14 cellular contexts compared by ENCODE assay signal in genomic region chr13:112686364-112686763, GRCh38. TPM values are rescaled to one million over a fixed set of nuclear protein-coding genes. Genes with fewer than 3 reads are reported as not detected.
A peak's percentile ranks its signal among the peaks of the same experiment; 100 is the strongest.
DNase-seq lines count a peak whose midpoint lies in the region; ATAC-seq, FAIRE-seq and TF ChIP-seq lines count a peak whose summit lies in the region.
"Had no signal": no experiment of that assay in that cellular context is flagged by ENCODE, and none has a peak within 500 bp of the region (broad histone marks: within the 10 kb centered on the region; RNA-seq: fewer than 3 reads in every experiment).

No MANE protein-coding gene starts in this region.

- no peak for ATAC-seq in HG02678 (IDR thresholded peaks at IDR 0.05; ENCODE audit: unreplicated experiment)
- no peak for ATAC-seq in activated CD4-positive, alpha-beta T cell treated with anti-CD3 and anti-CD28 coated beads for 36 hours
- ATAC-seq: A549 had no signal

- no peaks in the 10 kb centered on the region for H3K9me3 Mint-ChIP-seq in activated CD4-positive, alpha-beta T cell treated with anti-CD3 and anti-CD28 coated beads for 36 hours (ENCODE audit: low read depth)
- no peaks in the 10 kb centered on the region for H3K9me3 Mint-ChIP-seq in activated T-helper 1 cell treated with anti-CD3 and anti-CD28 coated beads, Interleukin-12 subunit alpha, Interleukin-12 subunit beta, Interleukin-2, Interleukin-4 antibody, amounts not matched to agents 30 ng/mL and 10 ng/mL and 1 ng/mL, durations not matched to agents 14 hours and 24 hours and 36 hours

- 90% methylated on average over 6 of the region's 7 CpGs; no CpG with 5 or more reads in 1 of the 2 experiments for WGBS in H1 (ENCODE audit: extremely low coverage in 1 of 2, insufficient coverage in 1 of 2, insufficient read length in 1 of 2, insufficient replicate concordance in 2 of 2, low coverage in 1 of 2, low lambda C conversion rate in 2 of 2, missing lambda C conversion rate in 1 of 2), 2 experiments

- peaks cover 6% of the 10 kb centered on the region for H3K36me3 Mint-ChIP-seq in activated CD4-positive, alpha-beta T cell treated with anti-CD3 and anti-CD28 coated beads for 36 hours (ENCODE audit: low read depth)
- H3K36me3 Mint-ChIP-seq in activated T-helper 1 cell treated with anti-CD3 and anti-CD28 coated beads, Interleukin-12 subunit alpha, Interleukin-12 subunit beta, Interleukin-2, Interleukin-4 antibody, amounts not matched to agents 30 ng/mL and 10 ng/mL and 1 ng/mL, durations not matched to agents 14 hours and 24 hours and 36 hours (ENCODE audit: low read depth): no peaks in the 10 kb centered on the region

- H3K27ac Mint-ChIP-seq in activated CD4-positive, alpha-beta T cell treated with anti-CD3 and anti-CD28 coated beads for 36 hours: no peak overlapping the region
- H3K27ac Mint-ChIP-seq in activated T-helper 1 cell treated with anti-CD3 and anti-CD28 coated beads, Interleukin-12 subunit alpha, Interleukin-12 subunit beta, Interleukin-2, Interleukin-4 antibody, amounts not matched to agents 30 ng/mL and 10 ng/mL and 1 ng/mL, durations not matched to agents 14 hours and 24 hours and 36 hours: no peak overlapping the region

- no peak overlapping the region for H3K9ac ChIP-seq in H1 (replicated peaks in 1 of 4; ENCODE audit: extremely low read depth in 1 of 4, low read depth in 3 of 4, low read length in 3 of 4)

- H3K4me3 ChIP-seq in H1 (ENCODE audit: extremely low read depth in 1 of 4, insufficient read depth in 2 of 4, low read depth in 3 of 4, low read length in 4 of 4): no peak overlapping the region
- no peak overlapping the region for H3K4me3 ChIP-seq in vagina
- H3K4me3 ChIP-seq: A549 had no signal

- intact Hi-C loops in vagina (cut with DNase I): no loop called here
- intact Hi-C loops in activated CD4-positive, alpha-beta T cell treated with anti-CD3 and anti-CD28 coated beads for 36 hours (cut with DNase I, micrococcal nuclease): loop anchor here (5.0 kb wide), 2 partner anchors 44 to 1441 kb away; no protein-coding TSS in a partner anchor
- intact Hi-C loops in activated T-helper 1 cell treated with anti-CD3 and anti-CD28 coated beads, Interleukin-12 subunit alpha, Interleukin-12 subunit beta, Interleukin-2, Interleukin-4 antibody, amounts not matched to agents 30 ng/mL and 10 ng/mL and 1 ng/mL, durations not matched to agents 14 hours and 24 hours and 36 hours (cut with micrococcal nuclease): loop anchor here (5.0 kb wide), 2 partner anchors 521 to 611 kb away; partner anchors contain the start of genes CUL4A, LAMP1 and PCID2

- CTCF ChIA-PET in H1 (lab: Charles Lee; ENCODE audit: partially characterized antibody): interaction anchor here (0.6 to 1.0 kb wide), 2 partner anchors 9 to 39 kb away, joined by 3 read pairs; no protein-coding TSS in a partner anchor
- CTCF ChIA-PET in activated CD4-positive, alpha-beta T cell treated with anti-CD3 and anti-CD28 coated beads for 36 hours (lab: Charles Lee): no interaction called here

- FAIRE-seq in H1 (lab: Jason Lieb, UNC): no peak
- FAIRE-seq: A549 had no signal

- H2AFZ ChIP-seq in H1 (ENCODE audit: low read length): no peak overlapping the region

- no peak overlapping the region for H3K18ac ChIP-seq in H1 (ENCODE audit: extremely low read depth, low read length)

- H3K23ac ChIP-seq in H1 (ENCODE audit: insufficient read length): no peak overlapping the region

- no peak overlapping the region for H2AK5ac ChIP-seq in H1 (ENCODE audit: low read depth, low read length)

- TF ChIP-seq CTCF in H1 (IDR thresholded peaks at IDR 0.05; ENCODE audit: control extremely low read depth in 1 of 3, insufficient read depth in 1 of 3, low read depth in 1 of 3, low read length in 3 of 3) (no peak), vagina (IDR thresholded peaks at IDR 0.05) (no peak)

- no peak overlapping the region for H4K5ac ChIP-seq in H1 (ENCODE audit: insufficient read length, low read depth, low read length)

- POLR2A ChIA-PET in H1 (lab: Charles Lee; ENCODE audit: partially characterized antibody): no interaction called here
- POLR2A ChIA-PET in activated CD4-positive, alpha-beta T cell treated with anti-CD3 and anti-CD28 coated beads for 36 hours (lab: Charles Lee): interaction anchor here (0.6 kb wide), 1 partner anchor 106 kb away, joined by 3 read pairs; no protein-coding TSS in a partner anchor

- H3K79me2 ChIP-seq in H1 (ENCODE audit: control insufficient read depth in 1 of 2, insufficient read depth in 2 of 2, low read length in 2 of 2): peaks cover 0 to 6% of the 10 kb centered on the region in 2 experiments; a peak in 1 of 4 replicates

- TF ChIP-seq RAD21 in H1 (IDR thresholded peaks at IDR 0.05 in 1 of 2, conservative IDR thresholded peaks at IDR 0.05 in 1 of 2; ENCODE audit: low read depth in 2 of 2, low read length in 2 of 2): no peak

- no peak for TF ChIP-seq EP300 in H1 (IDR thresholded peaks at IDR 0.05; ENCODE audit: borderline replicate concordance in 1 of 2, low read depth in 2 of 2, low read length in 2 of 2)

- H3K4me3 Mint-ChIP-seq in activated CD4-positive, alpha-beta T cell treated with anti-CD3 and anti-CD28 coated beads for 36 hours: no peak overlapping the region
- no peak overlapping the region for H3K4me3 Mint-ChIP-seq in activated T-helper 1 cell treated with anti-CD3 and anti-CD28 coated beads, Interleukin-12 subunit alpha, Interleukin-12 subunit beta, Interleukin-2, Interleukin-4 antibody, amounts not matched to agents 30 ng/mL and 10 ng/mL and 1 ng/mL, durations not matched to agents 14 hours and 24 hours and 36 hours

- no peak overlapping the region for H4K8ac ChIP-seq in H1 (ENCODE audit: extremely low read depth, insufficient read depth, low read length)

- peak; percentile 45 for DNase-seq in activated effector memory CD4-positive, alpha-beta T cell treated with anti-CD3 and anti-CD28 coated beads, Interleukin-2, amount 50 U/mL, for 16 hours
- DNase-seq in activated effector memory CD4-positive, alpha-beta T cell treated with Interleukin-2 at 50 U/mL for 16 hours: no peak
- DNase-seq in H1 (ENCODE audit: low read depth in 1 of 2, low spot score in 2 of 2): peak in 1 of 2 experiments; percentile 24
- peak; percentile 65 for DNase-seq in mucosa of gallbladder (ENCODE audit: low spot score)
- peak; percentile 58 to 91 for DNase-seq in vagina (ENCODE audit: extremely low spot score in 2 of 2)
- no peak for DNase-seq in activated CD4-positive, alpha-beta T cell treated with anti-CD3 and anti-CD28 coated beads for 36 hours
- DNase-seq in activated T-helper 1 cell treated with anti-CD3 and anti-CD28 coated beads, Interleukin-12 subunit alpha, Interleukin-12 subunit beta, Interleukin-2, Interleukin-4 antibody, amounts not matched to agents 30 ng/mL and 10 ng/mL and 1 ng/mL, durations not matched to agents 14 hours and 24 hours and 36 hours (ENCODE audit: low spot score): no peak
- DNase-seq: NCI-H1436 treated with DMSO at 0.1 percent for 48 hours, NCI-H2227 treated with DMSO at 0.1 percent for 48 hours, NCI-H526 treated with DMSO at 0.1 percent for 48 hours had no signal

- H3K56ac ChIP-seq in H1 (replicated peaks; ENCODE audit: insufficient read length, low read depth, low read length): no peak overlapping the region

- H2BK120ac ChIP-seq in H1 (replicated peaks; ENCODE audit: low read depth, low read length): no peak overlapping the region

- no peaks in the 10 kb centered on the region for H3K36me3 ChIP-seq in H1 (ENCODE audit: control insufficient read depth in 2 of 4, insufficient read depth in 4 of 4, low read length in 3 of 4)
- no peaks in the 10 kb centered on the region for H3K36me3 ChIP-seq in vagina

- no peak overlapping the region for H4K91ac ChIP-seq in H1 (replicated peaks; ENCODE audit: insufficient read length, low read length)

- H2BK20ac ChIP-seq in H1 (ENCODE audit: low read length): 0 out of 2 replicates have a peak overlapping the region, but pooled peaks have one; percentile 11

- H3K27me3 Mint-ChIP-seq in activated CD4-positive, alpha-beta T cell treated with anti-CD3 and anti-CD28 coated beads for 36 hours: no peaks in the 10 kb centered on the region
- peaks cover 2% of the 10 kb centered on the region for H3K27me3 Mint-ChIP-seq in activated T-helper 1 cell treated with anti-CD3 and anti-CD28 coated beads, Interleukin-12 subunit alpha, Interleukin-12 subunit beta, Interleukin-2, Interleukin-4 antibody, amounts not matched to agents 30 ng/mL and 10 ng/mL and 1 ng/mL, durations not matched to agents 14 hours and 24 hours and 36 hours (ENCODE audit: insufficient read depth)

- no peak overlapping the region for H3K4ac ChIP-seq in H1 (replicated peaks; ENCODE audit: insufficient read length, low read depth, low read length)

- peaks cover 5% of the 10 kb centered on the region; the same call in 1 of the 2 replicates for H3K23me2 ChIP-seq in H1 (ENCODE audit: low read depth, low read length)

- H3K4me1 ChIP-seq in H1 (replicated peaks in 1 of 4; ENCODE audit: control insufficient read depth in 3 of 4, insufficient read depth in 4 of 4, low read length in 3 of 4) (peaks cover 3 to 11% (median 9%) of the 10 kb centered on the region in 4 experiments), vagina (peaks cover 16% of the 10 kb centered on the region)

- no peak overlapping the region for H3K14ac ChIP-seq in H1 (ENCODE audit: insufficient read length)

- peaks cover 0 to 2% (median 0%) of the 10 kb centered on the region in 4 experiments; a peak in 2 of 7 replicates for H3K27me3 ChIP-seq in H1 (replicated peaks in 1 of 4; ENCODE audit: control insufficient read depth in 3 of 4, extremely low read depth in 1 of 4, insufficient read depth in 3 of 4, low read length in 3 of 4)
- no peaks in the 10 kb centered on the region for H3K27me3 ChIP-seq in vagina

- no peak overlapping the region; the same call in 1 of the 2 replicates for H2BK12ac ChIP-seq in H1 (ENCODE audit: low read depth, low read length)

- no peak overlapping the region for H2BK5ac ChIP-seq in H1 (ENCODE audit: low read depth, low read length)

- no peak overlapping the region for H3K4me2 ChIP-seq in H1 (ENCODE audit: insufficient read depth in 1 of 2, low read depth in 2 of 2, low read length in 2 of 2)
- H3K4me2 ChIP-seq: A549 had no signal

- TF ChIP-seq POLR2A in H1 (IDR thresholded peaks at IDR 0.05; ENCODE audit: control extremely low read depth in 1 of 2, low read depth in 2 of 2, low read length in 2 of 2): no peak
- TF ChIP-seq POLR2A in vagina (IDR thresholded peaks at IDR 0.05): no peak

- no peak overlapping the region for H2BK15ac ChIP-seq in H1 (ENCODE audit: low read length)

- H3K27ac ChIP-seq in H1 (ENCODE audit: low read depth, low read length): no peak overlapping the region
- no peak overlapping the region for H3K27ac ChIP-seq in vagina
- H3K27ac ChIP-seq: A549, C4-2B, HL-60 had no signal

- no peaks in the 10 kb centered on the region for H4K20me1 ChIP-seq in H1 (replicated peaks in 1 of 2; ENCODE audit: control insufficient read depth in 1 of 2, insufficient read depth in 2 of 2, low read length in 2 of 2)

- H3K4me1 Mint-ChIP-seq in activated CD4-positive, alpha-beta T cell treated with anti-CD3 and anti-CD28 coated beads for 36 hours: peaks cover 18% of the 10 kb centered on the region
- peaks cover 31% of the 10 kb centered on the region for H3K4me1 Mint-ChIP-seq in activated T-helper 1 cell treated with anti-CD3 and anti-CD28 coated beads, Interleukin-12 subunit alpha, Interleukin-12 subunit beta, Interleukin-2, Interleukin-4 antibody, amounts not matched to agents 30 ng/mL and 10 ng/mL and 1 ng/mL, durations not matched to agents 14 hours and 24 hours and 36 hours (ENCODE audit: low read depth)

- H3K79me1 ChIP-seq in H1 (ENCODE audit: low read depth, low read length): no peaks in the 10 kb centered on the region

- no peaks in the 10 kb centered on the region for H3K9me3 ChIP-seq in H1 (ENCODE audit: insufficient read depth in 2 of 2, low read depth in 1 of 2, low read length in 1 of 2)
- H3K9me3 ChIP-seq in vagina: no peaks in the 10 kb centered on the region
- H3K9me3 ChIP-seq: A549 had no signal

RNA-seq across cellular contexts. Expression of gene ATP11A, which starts 3.5 kb away (rescaled TPM):
- total RNA-seq in H1 (2021; fragmentation: NEBNext Ultra II Directional; extraction: Animal tissue kit (Norgen Biotek cat#: 25700)): 72.9 and 78.5 TPM in 2 replicates
- 28.8 and 30.7 TPM in 2 replicates for polyA plus RNA-seq in H1 (2011; rRNA removed)
- 14.9 TPM for polyA plus RNA-seq in H1 (2011; cell fraction: cytosol; rRNA removed)
- polyA plus RNA-seq in H1 (2011; cell fraction: nucleus; rRNA removed): 83.2 TPM
- polyA plus RNA-seq in H1 (2012, experiment 1 of 2): 31.1 to 42.5 TPM (median 35.7 TPM) in 4 replicates
- 4.6 TPM for polyA plus RNA-seq in H1 (2012, experiment 2 of 2)
- 30.6 TPM for polyA plus RNA-seq in H1 (2013, experiment 1 of 2)
- polyA plus RNA-seq in H1 (2013, experiment 2 of 2): 28.1 TPM
- 35.6 and 46.4 TPM in 2 replicates for polyA minus RNA-seq in H1 (2011; rRNA and poly(A)+ RNA removed)
- polyA minus RNA-seq in H1 (2011; cell fraction: cytosol; rRNA and poly(A)+ RNA removed): 49.0 TPM
- polyA minus RNA-seq in H1 (2011; cell fraction: nucleus; rRNA and poly(A)+ RNA removed): 68.1 TPM
- 191 TPM for total RNA-seq in mucosa of gallbladder
- total RNA-seq in vagina: 33.4 TPM
- 10 to 100 TPM; 42.1 to 50.7 TPM for total RNA-seq in activated CD4-positive, alpha-beta T cell treated with anti-CD3 and anti-CD28 coated beads for 36 hours
- total RNA-seq in activated T-helper 1 cell treated with anti-CD3 and anti-CD28 coated beads, Interleukin-12 subunit alpha, Interleukin-12 subunit beta, Interleukin-2, Interleukin-4 antibody, amounts not matched to agents 30 ng/mL and 10 ng/mL and 1 ng/mL, durations not matched to agents 14 hours and 24 hours and 36 hours: 90.4 and 97.8 TPM in 2 replicates

Comparison
In these comparisons a context has a peak if more than half of its experiments do, and no peak if none do; other contexts are left out.
1. DNase-seq: peak in activated effector memory CD4-positive, alpha-beta T cell treated with anti-CD3 and anti-CD28 coated beads, Interleukin-2, amount 50 U/mL, for 16 hours (single experiment), mucosa of gallbladder (single experiment) and vagina (2 of 2); none in activated effector memory CD4-positive, alpha-beta T cell treated with Interleukin-2 at 50 U/mL for 16 hours (single experiment), activated CD4-positive, alpha-beta T cell treated with anti-CD3 and anti-CD28 coated beads for 36 hours (single experiment) and activated T-helper 1 cell treated with anti-CD3 and anti-CD28 coated beads, Interleukin-12 subunit alpha, Interleukin-12 subunit beta, Interleukin-2, Interleukin-4 antibody, amounts not matched to agents 30 ng/mL and 10 ng/mL and 1 ng/mL, durations not matched to agents 14 hours and 24 hours and 36 hours (single experiment).